Comparison of ENCODE assay signal across 26 cellular contexts in the genomic region with DNA sequence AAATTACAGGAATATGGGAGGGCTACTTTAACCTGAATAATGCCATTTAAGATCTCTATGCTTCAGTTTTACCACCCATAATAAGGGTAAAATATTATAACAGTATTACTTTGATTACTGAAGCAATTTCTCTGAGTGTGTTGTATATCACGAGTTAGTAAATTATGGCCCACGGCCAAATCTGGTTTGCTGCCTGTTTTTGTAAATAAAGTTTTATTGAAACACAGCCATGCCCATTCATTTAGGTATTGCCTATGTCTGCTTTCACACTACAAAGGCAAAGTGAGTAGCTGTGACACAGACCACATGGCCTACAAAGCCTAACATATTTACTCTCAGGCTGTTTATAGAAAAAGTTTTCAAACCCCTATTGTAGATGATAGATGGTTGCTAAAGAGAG.
DNase-seq lines count a peak whose midpoint lies in the region; ATAC-seq, FAIRE-seq and TF ChIP-seq lines count a peak whose summit lies in the region.
"Had no signal": no experiment of that assay in that cellular context is flagged by ENCODE, and none has a peak within 500 bp of the region (broad histone marks: within the 10 kb centered on the region; RNA-seq: fewer than 3 reads in every experiment).

No MANE protein-coding gene starts in this region.

- H3K36me3 ChIP-seq in GM12878 (ENCODE audit: control insufficient read depth in 2 of 2, insufficient read depth in 2 of 2, low read length in 1 of 2) (no peaks in the 10 kb centered on the region), mammary epithelial cell (ENCODE audit: insufficient read depth, low read length) (peaks cover 4% of the 10 kb centered on the region), esophagus squamous epithelium (peaks cover 0 to 16% (median 0%) of the 10 kb centered on the region in 3 donors)
- H3K36me3 ChIP-seq: BLaER1 had no signal

- BruUV-seq in GM12878 (replicated peaks; lab: Mats Ljungman, UMichigan) (no TSS peak), mammary epithelial cell (replicated peaks; lab: Mats Ljungman, UMichigan) (no TSS peak)

- H3K9me3 ChIP-seq in GM12878 (replicated peaks; ENCODE audit: control insufficient read depth, insufficient read depth, low read length) (no peaks in the 10 kb centered on the region), mammary epithelial cell (replicated peaks; ENCODE audit: insufficient read depth, low read length) (no peaks in the 10 kb centered on the region), esophagus squamous epithelium (no peaks in the 10 kb centered on the region)
- H3K9me3 ChIP-seq: BE2C, BLaER1 had no signal

- SMC1A ChIA-PET in GM12878 (lab: Charles Lee; ENCODE audit: uncharacterized antibody, unreplicated experiment) = no interaction called here

- peak; percentile 32 for FAIRE-seq in D721Med (lab: Jason Lieb, UNC)
- no peak for FAIRE-seq in GM12878 (lab: Jason Lieb, UNC)
- FAIRE-seq: GM12891, GM19239 had no signal

- RAD21 ChIA-PET in GM12878 (lab: Charles Lee; ENCODE audit: unreplicated experiment) = no interaction called here

- TF ChIP-seq EP300 in GM12878 (IDR thresholded peaks at IDR 0.05; ENCODE audit: borderline replicate concordance in 1 of 2, control insufficient read depth in 1 of 2, low read depth in 2 of 2, low read length in 2 of 2) = no peak

- intact Hi-C loops in GM12878 (cut with micrococcal nuclease; ENCODE audit: unreplicated experiment) (no loop called here), mammary epithelial cell (cut with micrococcal nuclease) (no loop called here), esophagus squamous epithelium (cut with DNase I) (no loop called here)

- H4K20me1 ChIP-seq in GM12878 (ENCODE audit: control insufficient read depth, insufficient read depth) (no peaks in the 10 kb centered on the region), mammary epithelial cell (ENCODE audit: insufficient read depth, low read length) (no peaks in the 10 kb centered on the region)
- H4K20me1 ChIP-seq: BLaER1 had no signal

- H2AFZ ChIP-seq in GM12878 (ENCODE audit: control insufficient read depth, low read depth, low read length) (no peak overlapping the region), mammary epithelial cell (ENCODE audit: low read depth, low read length) (no peak overlapping the region)

- POLR2A ChIA-PET in GM12878 (lab: Charles Lee) = no interaction called here

- H3K9ac ChIP-seq in GM12878 (ENCODE audit: control insufficient read depth, insufficient read depth, low read length) = no peak overlapping the region
- no peak overlapping the region for H3K9ac ChIP-seq in mammary epithelial cell (ENCODE audit: insufficient read depth, low read length)
- H3K9ac ChIP-seq: BLaER1 had no signal

- H3K27ac ChIP-seq in GM12878 (ENCODE audit: control insufficient read depth, insufficient read depth) (no peak overlapping the region), mammary epithelial cell (ENCODE audit: insufficient read depth, low read depth, low read length) (no peak overlapping the region), esophagus squamous epithelium (no peak overlapping the region)
- H3K27ac ChIP-seq: BLaER1 had no signal

- dilution Hi-C loops in mammary epithelial cell (cut with HindIII; ENCODE audit: low sequenced_read_pairs) = no loop called here

- ATAC-seq in GM12878 (no peak), GM21576 (IDR thresholded peaks at IDR 0.05; ENCODE audit: unreplicated experiment) (no peak), HG03095 (IDR thresholded peaks at IDR 0.05; ENCODE audit: unreplicated experiment) (no peak)

- in situ Hi-C loops in GM12878 (cut with MboI) = no loop called here
- in situ Hi-C loops in mammary epithelial cell (cut with MboI; ENCODE audit: low sequenced_read_pairs in 2 of 2) = no loop called here

- no peak for DNase-seq in D721Med (ENCODE audit: insufficient read length, low spot score)
- peak; percentile 31 for DNase-seq in NAMALWA (ENCODE audit: low spot score)
- DNase-seq in GM12878 (ENCODE audit: low read depth, low spot score) = no peak
- peak; percentile 17 for DNase-seq in fibroblast of villous mesenchyme (ENCODE audit: low read depth)
- DNase-seq in mammary epithelial cell = no peak
- no peak for DNase-seq in esophagus squamous epithelium (lab: John Stamatoyannopoulos, UW)
- DNase-seq: 8988T; ACHN; BE2C; C1 segment of cervical spinal cord; CD4-positive, alpha-beta memory T cell; CD4-positive, CD25-positive, alpha-beta regulatory T cell; CD8-positive, alpha-beta memory T cell; COR-L47; DMS 273 treated with DMSO at 0.1 percent for 48 hours; DMS153; DMS53; DMS79; DND-41; EL; GDM1 had no signal

- H3K27me3 ChIP-seq in GM12878 (replicated peaks in 1 of 2; ENCODE audit: control insufficient read depth in 2 of 2, insufficient read depth in 2 of 2, low read length in 1 of 2) (no peaks in the 10 kb centered on the region), mammary epithelial cell (ENCODE audit: insufficient read depth, low read length) (no peaks in the 10 kb centered on the region), esophagus squamous epithelium (no peaks in the 10 kb centered on the region)
- H3K27me3 ChIP-seq: BE2C, BLaER1 had no signal

- CTCF ChIA-PET in GM12878 (lab: Yijun Ruan, JAX) = no interaction called here
- CTCF ChIA-PET in mammary epithelial cell (lab: Charles Lee; ENCODE audit: low non-redundant PET) = no interaction called here

- no peak for TF ChIP-seq RAD21 in GM12878 (IDR thresholded peaks at IDR 0.05; ENCODE audit: insufficient read depth, low read depth, low read length)

- H3K4me1 ChIP-seq in GM12878 (ENCODE audit: control insufficient read depth, insufficient read depth, low read length) = no peaks in the 10 kb centered on the region
- no peaks in the 10 kb centered on the region for H3K4me1 ChIP-seq in mammary epithelial cell (ENCODE audit: insufficient read depth, low read length)
- no peaks in the 10 kb centered on the region for H3K4me1 ChIP-seq in esophagus squamous epithelium
- H3K4me1 ChIP-seq: BLaER1 had no signal

- no peak for TF ChIP-seq CTCF in D721Med (IDR thresholded peaks at IDR 0.05; ENCODE audit: insufficient read depth, missing control alignments)
- no peak for TF ChIP-seq CTCF in GM12878 (IDR thresholded peaks at IDR 0.05 in 2 of 3, conservative IDR thresholded peaks at IDR 0.05 in 1 of 3; ENCODE audit: control insufficient read depth in 2 of 3, extremely low read depth in 1 of 3, insufficient read depth in 1 of 3, low read depth in 3 of 3, low read length in 3 of 3)
- TF ChIP-seq CTCF in fibroblast of villous mesenchyme (IDR thresholded peaks at IDR 0.05; ENCODE audit: insufficient read depth, low read depth, low read length) = no peak
- TF ChIP-seq CTCF in mammary epithelial cell (conservative IDR thresholded peaks at IDR 0.05 in 1 of 2, IDR thresholded peaks at IDR 0.05 in 1 of 2; ENCODE audit: extremely low read depth in 1 of 2, insufficient read depth in 1 of 2, low read depth in 1 of 2, low read length in 2 of 2) = no peak
- no peak for TF ChIP-seq CTCF in esophagus squamous epithelium (IDR thresholded peaks at IDR 0.05)

- H3K4me3 ChIP-seq in GM12878 (no peak overlapping the region), fibroblast of villous mesenchyme (ENCODE audit: low read depth, low read length) (no peak overlapping the region), mammary epithelial cell (replicated peaks in 1 of 3; ENCODE audit: insufficient read depth in 1 of 3, low read depth in 2 of 3, low read length in 3 of 3) (no peak overlapping the region), esophagus squamous epithelium (no peak overlapping the region)
- H3K4me3 ChIP-seq: BLaER1 had no signal

- WGBS in GM12878 (ENCODE audit: insufficient coverage, insufficient replicate concordance, low lambda C conversion rate, missing lambda C conversion rate) = 0% methylated on average over 2 of the region's 2 CpGs
- WGBS in mammary epithelial cell (ENCODE audit: low coverage, missing lambda C conversion rate) = 41% methylated on average over 2 of the region's 2 CpGs
- WGBS in esophagus squamous epithelium, 2 donors = 31 to 33% methylated on average over 2 of the region's 2 CpGs

- H3K79me2 ChIP-seq in GM12878 (ENCODE audit: control insufficient read depth, insufficient read depth, low read length) (no peaks in the 10 kb centered on the region), mammary epithelial cell (ENCODE audit: insufficient read depth, low read length) (peaks cover 6% of the 10 kb centered on the region)

- H3K4me2 ChIP-seq in GM12878 (ENCODE audit: control insufficient read depth, insufficient read depth) (no peak overlapping the region), mammary epithelial cell (ENCODE audit: insufficient read depth, low read depth, low read length) (no peak overlapping the region)
- H3K4me2 ChIP-seq: BLaER1 had no signal

- TF ChIP-seq POLR2A in GM12878 (IDR thresholded peaks at IDR 0.05; ENCODE audit: low read depth, low read length) (no peak), esophagus squamous epithelium (IDR thresholded peaks at IDR 0.05) (no peak)

TF ChIP-seq in GM12878, 131 proteins besides CTCF, POLR2A, EP300 and RAD21 (continues in another document):
- no peak for TF ChIP-seq ESRRA (IDR thresholded peaks at IDR 0.05; ENCODE audit: low read length)
- TF ChIP-seq, protein P1, sequence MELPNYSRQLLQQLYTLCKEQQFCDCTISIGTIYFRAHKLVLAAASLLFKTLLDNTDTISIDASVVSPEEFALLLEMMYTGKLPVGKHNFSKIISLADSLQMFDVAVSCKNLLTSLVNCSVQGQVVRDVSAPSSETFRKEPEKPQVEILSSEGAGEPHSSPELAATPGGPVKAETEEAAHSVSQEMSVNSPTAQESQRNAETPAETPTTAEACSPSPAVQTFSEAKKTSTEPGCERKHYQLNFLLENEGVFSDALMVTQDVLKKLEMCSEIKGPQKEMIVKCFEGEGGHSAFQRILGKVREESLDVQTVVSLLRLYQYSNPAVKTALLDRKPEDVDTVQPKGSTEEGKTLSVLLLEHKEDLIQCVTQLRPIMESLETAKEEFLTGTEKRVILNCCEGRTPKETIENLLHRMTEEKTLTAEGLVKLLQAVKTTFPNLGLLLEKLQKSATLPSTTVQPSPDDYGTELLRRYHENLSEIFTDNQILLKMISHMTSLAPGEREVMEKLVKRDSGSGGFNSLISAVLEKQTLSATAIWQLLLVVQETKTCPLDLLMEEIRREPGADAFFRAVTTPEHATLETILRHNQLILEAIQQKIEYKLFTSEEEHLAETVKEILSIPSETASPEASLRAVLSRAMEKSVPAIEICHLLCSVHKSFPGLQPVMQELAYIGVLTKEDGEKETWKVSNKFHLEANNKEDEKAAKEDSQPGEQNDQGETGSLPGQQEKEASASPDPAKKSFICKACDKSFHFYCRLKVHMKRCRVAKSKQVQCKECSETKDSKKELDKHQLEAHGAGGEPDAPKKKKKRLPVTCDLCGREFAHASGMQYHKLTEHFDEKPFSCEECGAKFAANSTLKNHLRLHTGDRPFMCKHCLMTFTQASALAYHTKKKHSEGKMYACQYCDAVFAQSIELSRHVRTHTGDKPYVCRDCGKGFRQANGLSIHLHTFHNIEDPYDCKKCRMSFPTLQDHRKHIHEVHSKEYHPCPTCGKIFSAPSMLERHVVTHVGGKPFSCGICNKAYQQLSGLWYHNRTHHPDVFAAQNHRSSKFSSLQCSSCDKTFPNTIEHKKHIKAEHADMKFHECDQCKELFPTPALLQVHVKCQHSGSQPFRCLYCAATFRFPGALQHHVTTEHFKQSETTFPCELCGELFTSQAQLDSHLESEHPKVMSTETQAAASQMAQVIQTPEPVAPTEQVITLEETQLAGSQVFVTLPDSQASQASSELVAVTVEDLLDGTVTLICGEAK (IDR thresholded peaks at IDR 0.05; ENCODE audit: borderline replicate concordance) = peak; percentile 78
- TF ChIP-seq NFIC (IDR thresholded peaks at IDR 0.05; ENCODE audit: low read depth, low read length) = no peak

Comparison
In these comparisons a context has a peak if more than half of its experiments do, and no peak if none do; other contexts are left out.
1. DNase-seq: peak in NAMALWA (single experiment) and fibroblast of villous mesenchyme (single experiment); none in D721Med (single experiment), GM12878 (single experiment), mammary epithelial cell (single experiment) and esophagus squamous epithelium (single experiment).